8 cellular contexts compared by ENCODE assay signal in genomic region chr22:38213319-38214247, GRCh38. TPM values are rescaled to one million over a fixed set of nuclear protein-coding genes. Genes with fewer than 3 reads are reported as not detected.
DNase-seq lines count a peak whose midpoint lies in the region; ATAC-seq and TF ChIP-seq lines count a peak whose summit lies in the region.

No MANE protein-coding gene starts in this region.

- TF ChIP-seq CTCF in IMR-90 (conservative IDR thresholded peaks at IDR 0.05; ENCODE audit: low read depth, low read length) (no peak), choroid plexus epithelial cell (conservative IDR thresholded peaks at IDR 0.05; ENCODE audit: low read depth, low read length) (no peak), neutrophil (IDR thresholded peaks at IDR 0.05) (no peak)

- H4K5ac ChIP-seq in IMR-90 (ENCODE audit: low read depth, low read length): no peak overlapping the region

- H3K36me3 ChIP-seq in ES-I3 (ENCODE audit: insufficient read depth, low read length) (no peaks in the 10 kb centered on the region), IMR-90 (ENCODE audit: control insufficient read depth, insufficient read depth, low read length) (peaks cover 22% of the 10 kb centered on the region), neutrophil (no peaks in the 10 kb centered on the region), HAP-1 (replicated peaks) (no peaks in the 10 kb centered on the region; the same call in 1 of the 2 replicates)

- H3K56ac ChIP-seq in IMR-90 (ENCODE audit: extremely low read depth, insufficient read depth, low read length): no peak overlapping the region

- no peak overlapping the region for H3K4me2 ChIP-seq in IMR-90 (ENCODE audit: low read depth, low read length)

- H3K23ac ChIP-seq in IMR-90 (ENCODE audit: low read depth, low read length): peak overlapping the region; percentile 86

- peak overlapping the region in 1 of 2 experiments; percentile 30; a peak in 1 of 4 replicates for H4K8ac ChIP-seq in IMR-90 (ENCODE audit: low read depth in 2 of 2, low read length in 2 of 2)

- peaks cover 39 to 78% of the 10 kb centered on the region in 2 experiments for H3K79me1 ChIP-seq in IMR-90 (ENCODE audit: low read depth in 1 of 2, low read length in 2 of 2)

- 0 out of 2 replicates have a peak, but pooled peaks have one; percentile 32 for TF ChIP-seq POLR2A in IMR-90 (IDR thresholded peaks at IDR 0.05; ENCODE audit: low read depth, low read length)

- TF ChIP-seq RAD21 in IMR-90 (IDR thresholded peaks at IDR 0.05; ENCODE audit: low read length): no peak

- H3K4me3 ChIP-seq in IMR-90 (ENCODE audit: insufficient read depth, low read depth, low read length) (no peak overlapping the region), choroid plexus epithelial cell (ENCODE audit: low read depth, low read length) (peak overlapping the region; percentile 54), neutrophil (ENCODE audit: low read depth in 1 of 2, low read length in 1 of 2) (peak overlapping the region; percentile 60 to 67), HAP-1 (no peak overlapping the region)

- peak overlapping the region; percentile 12 for H2BK5ac ChIP-seq in IMR-90 (ENCODE audit: low read depth, low read length, poor library complexity, severe bottlenecking)

- CTCF ChIA-PET in IMR-90 (lab: Yijun Ruan, JAX): interaction anchor here (0.6 kb wide), 1 partner anchor 89 kb away, joined by 3 read pairs; no protein-coding TSS in a partner anchor

- peak overlapping the region; percentile 81 for H2AK5ac ChIP-seq in IMR-90 (ENCODE audit: low read depth, low read length)

- H3K27me3 ChIP-seq in IMR-90 (ENCODE audit: control insufficient read depth, insufficient read depth, low read length) (no peaks in the 10 kb centered on the region), neutrophil (no peaks in the 10 kb centered on the region), HAP-1 (ENCODE audit: low read depth) (no peaks in the 10 kb centered on the region)

- peaks cover 36% of the 10 kb centered on the region for H3K9me1 ChIP-seq in IMR-90 (ENCODE audit: insufficient read depth, low read length)

- peak overlapping the region; percentile 34; the same call in 1 of the 2 replicates for H3K4ac ChIP-seq in IMR-90 (ENCODE audit: low read depth, low read length)

- H4K91ac ChIP-seq in IMR-90 (ENCODE audit: insufficient read depth, low read depth, low read length): no peak overlapping the region; the same call in 1 of the 2 replicates

- H3K4me1 ChIP-seq in ES-I3 (ENCODE audit: insufficient read depth, low read length) (peaks cover 24% of the 10 kb centered on the region), IMR-90 (ENCODE audit: control insufficient read depth, insufficient read depth, low read length) (peaks cover 19% of the 10 kb centered on the region), neutrophil (ENCODE audit: control insufficient read depth in 1 of 2, insufficient read depth in 1 of 2, low read depth in 1 of 2, low read length in 1 of 2) (peaks cover 48 to 49% of the 10 kb centered on the region in 2 experiments), HAP-1 (no peaks in the 10 kb centered on the region)

- ATAC-seq in IMR-90 (ENCODE audit: low read depth) (no peak), GM21360 (IDR thresholded peaks at IDR 0.05; ENCODE audit: unreplicated experiment) (no peak), GM21367 (IDR thresholded peaks at IDR 0.05; ENCODE audit: unreplicated experiment) (no peak)

- H2BK120ac ChIP-seq in IMR-90 (ENCODE audit: low read depth, low read length): no peak overlapping the region

- DNase-seq in IMR-90 (no peak), choroid plexus epithelial cell (ENCODE audit: low read depth) (no peak), HAP-1 (ENCODE audit: low spot score in 2 of 2) (no peak)
- DNase-seq in activated naive CD4-positive, alpha-beta T cell treated with Interleukin-2 at 50 U/mL for 16 hours: no peak

- H2AK9ac ChIP-seq in IMR-90 (replicated peaks; ENCODE audit: low read depth, low read length, poor library complexity): peak overlapping the region; percentile 29

- dilution Hi-C loops in IMR-90 (cut with HindIII; ENCODE audit: low sequenced_read_pairs, unreplicated experiment): no loop called here

- H3K14ac ChIP-seq in IMR-90 (replicated peaks; ENCODE audit: low read depth, low read length): 0 out of 2 replicates have a peak overlapping the region, but pooled peaks have one; percentile 58

- in situ Hi-C loops in IMR-90 (cut with MboI; ENCODE audit: low sequenced_read_pairs) (no loop called here), HAP-1 (cut with MboI; ENCODE audit: low sequenced_read_pairs) (no loop called here)

- 88% methylated on average over 9 of the region's 10 CpGs; no CpG with 5 or more reads in 1 of the 2 experiments for WGBS in IMR-90 (ENCODE audit: extremely low coverage in 2 of 2, insufficient read length in 1 of 2), 2 experiments

- no peak overlapping the region for H3K18ac ChIP-seq in IMR-90 (ENCODE audit: low read depth, low read length)

- H2BK20ac ChIP-seq in IMR-90 (ENCODE audit: low read depth, low read length): no peak overlapping the region

- H4K20me1 ChIP-seq in IMR-90 (ENCODE audit: insufficient read depth, low read length): peaks cover 55% of the 10 kb centered on the region

- peak overlapping the region; percentile 54; the same call in 1 of the 2 replicates for H3K9ac ChIP-seq in ES-I3 (ENCODE audit: low read depth, low read length)
- no peak overlapping the region for H3K9ac ChIP-seq in IMR-90 (ENCODE audit: low read depth, low read length)

- intact Hi-C loops in IMR-90 (cut with micrococcal nuclease): no loop called here

- H2BK15ac ChIP-seq in IMR-90 (ENCODE audit: low read depth, low read length): no peak overlapping the region

- H3K27ac ChIP-seq in IMR-90 (ENCODE audit: insufficient read depth, low read length) (no peak overlapping the region), neutrophil (peak overlapping the region; percentile 86)

- no peak overlapping the region for H2AFZ ChIP-seq in IMR-90 (replicated peaks; ENCODE audit: low read length, poor library complexity)

- POLR2A ChIA-PET in IMR-90 (lab: Charles Lee; ENCODE audit: unreplicated experiment): no interaction called here

- no TSS peak for BruUV-seq in IMR-90 (replicated peaks; lab: Mats Ljungman, UMichigan)

- no peaks in the 10 kb centered on the region for H3K9me3 ChIP-seq in ES-I3 (ENCODE audit: control insufficient read depth, insufficient read depth, low read length)
- H3K9me3 ChIP-seq in IMR-90 (ENCODE audit: control insufficient read depth, insufficient read depth, low read length): no peaks in the 10 kb centered on the region
- H3K9me3 ChIP-seq in neutrophil: no peaks in the 10 kb centered on the region
- H3K9me3 ChIP-seq in HAP-1: no peaks in the 10 kb centered on the region

TF ChIP-seq in IMR-90, 13 proteins besides CTCF, POLR2A, EP300 and RAD21:
- TF ChIP-seq MAZ (IDR thresholded peaks at IDR 0.05; ENCODE audit: borderline replicate concordance, low read depth, low read length) (no peak), CHD1 (IDR thresholded peaks at IDR 0.05; ENCODE audit: low read depth, low read length) (no peak), MXI1 (IDR thresholded peaks at IDR 0.05; ENCODE audit: borderline replicate concordance, low read depth, low read length) (no peak), BHLHE40 (IDR thresholded peaks at IDR 0.05; ENCODE audit: low read depth, low read length) (no peak), NFE2L2 (IDR thresholded peaks at IDR 0.05; ENCODE audit: low read depth, low read length) (no peak), MAFK (IDR thresholded peaks at IDR 0.05; ENCODE audit: low read depth, low read length) (no peak), RFX5 (IDR thresholded peaks at IDR 0.05; ENCODE audit: low read depth, low read length) (no peak), FOS (IDR thresholded peaks at IDR 0.05; ENCODE audit: low read depth, low read length) (no peak)
- TF ChIP-seq, protein P1, sequence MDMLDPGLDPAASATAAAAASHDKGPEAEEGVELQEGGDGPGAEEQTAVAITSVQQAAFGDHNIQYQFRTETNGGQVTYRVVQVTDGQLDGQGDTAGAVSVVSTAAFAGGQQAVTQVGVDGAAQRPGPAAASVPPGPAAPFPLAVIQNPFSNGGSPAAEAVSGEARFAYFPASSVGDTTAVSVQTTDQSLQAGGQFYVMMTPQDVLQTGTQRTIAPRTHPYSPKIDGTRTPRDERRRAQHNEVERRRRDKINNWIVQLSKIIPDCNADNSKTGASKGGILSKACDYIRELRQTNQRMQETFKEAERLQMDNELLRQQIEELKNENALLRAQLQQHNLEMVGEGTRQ (IDR thresholded peaks at IDR 0.05; ENCODE audit: low read depth, low read length): no peak
TF ChIP-seq in IMR-90: peak in this region for 0.

RNA-seq across cellular contexts. Expression of gene MAFF, which starts 11.8 kb away (rescaled TPM):
- 18.3 and 24.2 TPM in 2 replicates for total RNA-seq in IMR-90 (2012; rRNA removed)
- 25.9 and 29.5 TPM in 2 replicates for polyA plus RNA-seq in IMR-90 (2012; rRNA removed)
- 31.9 and 44.3 TPM in 2 replicates for polyA plus RNA-seq in IMR-90 (2012; cell fraction: cytosol; rRNA removed)
- polyA plus RNA-seq in IMR-90 (2012; cell fraction: nucleus; rRNA removed; ENCODE audit: low replicate concordance): 60.3 and 64.4 TPM in 2 replicates

RNA-seq across cellular contexts. Expression of gene PLA2G6, which starts 32.0 kb away (rescaled TPM):
- total RNA-seq in IMR-90 (2012; rRNA removed): 3.9 and 6.1 TPM in 2 replicates
- 10.3 TPM in 2 replicates for polyA plus RNA-seq in IMR-90 (2012; rRNA removed)
- polyA plus RNA-seq in IMR-90 (2012; cell fraction: cytosol; rRNA removed): 2.1 and 4.1 TPM in 2 replicates
- polyA plus RNA-seq in IMR-90 (2012; cell fraction: nucleus; rRNA removed; ENCODE audit: low replicate concordance): 109 and 145 TPM in 2 replicates

RNA-seq across cellular contexts. Expression of gene TMEM184B, which starts 59.2 kb away (rescaled TPM):
- total RNA-seq in IMR-90 (2012; rRNA removed): 9.1 and 9.2 TPM in 2 replicates
- 81.1 and 87.5 TPM in 2 replicates for polyA plus RNA-seq in IMR-90 (2012; rRNA removed)
- 40.0 and 98.4 TPM in 2 replicates for polyA plus RNA-seq in IMR-90 (2012; cell fraction: cytosol; rRNA removed)
- polyA plus RNA-seq in IMR-90 (2012; cell fraction: nucleus; rRNA removed; ENCODE audit: low replicate concordance): 132 and 272 TPM in 2 replicates

Comparison
In these comparisons a context has a peak if more than half of its experiments do, and no peak if none do; other contexts are left out.
1. H3K4me3 ChIP-seq: peak in choroid plexus epithelial cell (single experiment) and neutrophil (2 of 2); none in IMR-90 (single experiment) and HAP-1 (single experiment).